8 cellular contexts compared by ENCODE assay signal in genomic region chr2:215311625-215312394, GRCh38. TPM values are rescaled to one million over a fixed set of nuclear protein-coding genes. Genes with fewer than 3 reads are reported as not detected.
DNase-seq lines count a peak whose midpoint lies in the region; ATAC-seq and TF ChIP-seq lines count a peak whose summit lies in the region.

ATIC (plus strand) TSS chr2:215312059; CDS start chr2:215312143, 84 bp downstream.

- H3K27me3 ChIP-seq in thymus (ENCODE audit: control insufficient read depth, insufficient read depth): no peaks in the 10 kb centered on the region

- peaks cover 6% of the 10 kb centered on the region for H3K4me1 ChIP-seq in thymus (ENCODE audit: control insufficient read depth, insufficient read depth, low read length)

- CTCF ChIA-PET in GM10248 (lab: Yijun Ruan, JAX): interaction anchor here (0.9 to 2.5 kb wide), 4 partner anchors 8 to 41 kb away, joined by 3 to 5 read pairs (median 4); no protein-coding TSS in a partner anchor

- peak within 1 kb of the TSS; percentile 96 for H3K27ac Mint-ChIP-seq in activated naive CD8-positive, alpha-beta T cell treated with anti-CD3 and anti-CD28 coated beads for 36 hours
- H3K27ac Mint-ChIP-seq in glutamatergic neuron (ENCODE audit: unreplicated experiment) (peak within 1 kb of the TSS; percentile 89), osteocyte (ENCODE audit: unreplicated experiment) (peak within 1 kb of the TSS; percentile 89)

- peak; percentile 99 for ATAC-seq in HG02623 (IDR thresholded peaks at IDR 0.05; ENCODE audit: unreplicated experiment)

- TF ChIP-seq CTCF in GM10248 (IDR thresholded peaks at IDR 0.05; ENCODE audit: control extremely low read depth, extremely low read depth, low read depth, missing control alignments): no peak
- no peak for TF ChIP-seq CTCF in glutamatergic neuron (IDR thresholded peaks at IDR 0.05; ENCODE audit: partially characterized antibody, unreplicated experiment)
- peak; percentile 5 for TF ChIP-seq CTCF in osteocyte (IDR thresholded peaks at IDR 0.05)

- H3K27ac ChIP-seq in thymus (ENCODE audit: low read depth): peak within 1 kb of the TSS; percentile 91

- H3K4me3 ChIP-seq in thymus (ENCODE audit: low read length): peak within 1 kb of the TSS; percentile 90

- H3K9me3 Mint-ChIP-seq in activated naive CD8-positive, alpha-beta T cell treated with anti-CD3 and anti-CD28 coated beads for 36 hours: no peaks in the 10 kb centered on the region
- no peaks in the 10 kb centered on the region for H3K9me3 Mint-ChIP-seq in glutamatergic neuron (ENCODE audit: unreplicated experiment)
- H3K9me3 Mint-ChIP-seq in osteocyte (ENCODE audit: unreplicated experiment): no peaks in the 10 kb centered on the region

- H3K27me3 Mint-ChIP-seq in activated naive CD8-positive, alpha-beta T cell treated with anti-CD3 and anti-CD28 coated beads for 36 hours: no peaks in the 10 kb centered on the region
- H3K27me3 Mint-ChIP-seq in glutamatergic neuron (ENCODE audit: unreplicated experiment) (peaks cover 5% of the 10 kb centered on the region), osteocyte (ENCODE audit: unreplicated experiment) (no peaks in the 10 kb centered on the region)

- peaks cover 41% of the 10 kb centered on the region for H3K36me3 Mint-ChIP-seq in activated naive CD8-positive, alpha-beta T cell treated with anti-CD3 and anti-CD28 coated beads for 36 hours
- H3K36me3 Mint-ChIP-seq in glutamatergic neuron (ENCODE audit: unreplicated experiment): peaks cover 6% of the 10 kb centered on the region
- peaks cover 18% of the 10 kb centered on the region for H3K36me3 Mint-ChIP-seq in osteocyte (ENCODE audit: unreplicated experiment)

- peaks cover 26% of the 10 kb centered on the region for H3K4me1 Mint-ChIP-seq in activated naive CD8-positive, alpha-beta T cell treated with anti-CD3 and anti-CD28 coated beads for 36 hours
- H3K4me1 Mint-ChIP-seq in glutamatergic neuron (ENCODE audit: low read depth, unreplicated experiment) (peaks cover 2% of the 10 kb centered on the region), osteocyte (ENCODE audit: unreplicated experiment) (peaks cover 41% of the 10 kb centered on the region)

- no peaks in the 10 kb centered on the region for H3K36me3 ChIP-seq in thymus (ENCODE audit: control insufficient read depth, insufficient read depth)

- H3K4me3 Mint-ChIP-seq in activated naive CD8-positive, alpha-beta T cell treated with anti-CD3 and anti-CD28 coated beads for 36 hours: peak within 1 kb of the TSS; percentile 94
- H3K4me3 Mint-ChIP-seq in glutamatergic neuron (ENCODE audit: unreplicated experiment): peak within 1 kb of the TSS; percentile 97
- peak within 1 kb of the TSS; percentile 88 for H3K4me3 Mint-ChIP-seq in osteocyte (ENCODE audit: unreplicated experiment)

- POLR2A ChIA-PET in GM10248 (lab: Yijun Ruan, JAX): no interaction called here

- no peaks in the 10 kb centered on the region for H3K9me3 ChIP-seq in thymus (ENCODE audit: control insufficient read depth)

- WGBS in thymus: under 1% methylated on average over 64 of the region's 64 CpGs

- peak; percentile 95 for DNase-seq in GM10248 (ENCODE audit: extremely low spot score)
- peak; percentile 71 for DNase-seq in NCI-H1105 (lab: John Stamatoyannopoulos, UW)
- DNase-seq in SKM-1 treated with dmso at 0.1 percent for 144 hours (lab: John Stamatoyannopoulos, UW; ENCODE audit: unreplicated experiment): peak; percentile 92
- peak; percentile 92 for DNase-seq in activated naive CD8-positive, alpha-beta T cell treated with anti-CD3 and anti-CD28 coated beads for 36 hours
- DNase-seq in glutamatergic neuron: peak; percentile 95
- peak; percentile 98 for DNase-seq in osteocyte (ENCODE audit: extremely low spot score, unreplicated experiment)

RNA-seq across cellular contexts. Expression of gene ATIC, which starts in this region (rescaled TPM):
- total RNA-seq in activated naive CD8-positive, alpha-beta T cell treated with anti-CD3 and anti-CD28 coated beads for 36 hours: 100 to 1,000 TPM; 338 to 344 TPM
- total RNA-seq in glutamatergic neuron (ENCODE audit: unreplicated experiment) (51.5 TPM), osteocyte (89.7 and 97.3 TPM in 2 replicates)
- 106 TPM for polyA plus RNA-seq in thymus

Comparison
In these comparisons a context has a peak if more than half of its experiments do, and no peak if none do; other contexts are left out.
1. Peak in every context shown above with its lines: DNase-seq, ATAC-seq, H3K4me3 ChIP-seq and H3K27ac ChIP-seq.